In the genomic region with DNA sequence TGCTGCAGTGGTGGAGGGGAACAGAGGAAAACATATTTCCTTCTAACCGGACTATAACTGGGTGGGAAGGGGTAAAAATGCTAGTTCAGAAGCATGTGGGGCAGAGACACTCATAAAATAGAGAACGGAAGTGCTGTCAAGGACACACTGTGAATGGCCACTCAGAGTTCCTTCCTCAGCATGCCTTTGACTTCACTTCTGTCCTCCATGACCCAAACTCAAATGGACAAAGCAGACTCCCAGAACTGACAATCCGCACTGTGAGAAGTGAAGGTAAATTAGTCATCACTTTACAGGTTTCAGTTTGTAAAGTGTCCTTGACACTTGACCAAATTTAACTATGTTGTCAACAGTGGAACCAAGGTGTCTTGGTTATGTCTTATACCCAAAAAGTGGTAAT, we compare ENCODE assay signal across 20 cellular contexts. TPM values are rescaled to one million over a fixed set of nuclear protein-coding genes. Genes with fewer than 3 reads are reported as not detected.
A peak's percentile ranks its signal among the peaks of the same experiment; 100 is the strongest.
DNase-seq lines count a peak whose midpoint lies in the region; ATAC-seq and TF ChIP-seq lines count a peak whose summit lies in the region.
"Had no signal": no experiment of that assay in that cellular context is flagged by ENCODE, and none has a peak within 500 bp of the region (broad histone marks: within the 10 kb centered on the region; RNA-seq: fewer than 3 reads in every experiment).

No MANE protein-coding gene starts in this region.

- no peaks in the 10 kb centered on the region for H3K9me3 Mint-ChIP-seq in MCF 10A (ENCODE audit: unreplicated experiment)
- H3K9me3 Mint-ChIP-seq in neural progenitor cell = no peaks in the 10 kb centered on the region
- H3K9me3 Mint-ChIP-seq: activated B cell treated with CpG ODN at 0.5 μM for 24 hours, endodermal cell had no signal

- H3K9me3 ChIP-seq in mammary epithelial cell (replicated peaks; ENCODE audit: insufficient read depth, low read length) (no peaks in the 10 kb centered on the region), heart right ventricle (no peaks in the 10 kb centered on the region), neural progenitor cell (ENCODE audit: low read depth) (no peaks in the 10 kb centered on the region), psoas muscle (no peaks in the 10 kb centered on the region)
- H3K9me3 ChIP-seq: tibial artery had no signal

- 94% methylated on average over 3 of the region's 3 CpGs for WGBS in mammary epithelial cell (ENCODE audit: low coverage, missing lambda C conversion rate)
- WGBS in heart right ventricle, 2 donors = 76 to 77% methylated on average over 3 of the region's 3 CpGs
- WGBS in psoas muscle, 3 donors = 71 to 77% (median 73%) methylated on average over 3 of the region's 3 CpGs

- H3K27ac Mint-ChIP-seq in MCF 10A (ENCODE audit: low read depth, unreplicated experiment) (peak overlapping the region; percentile 74), neural progenitor cell (no peak overlapping the region)
- H3K27ac Mint-ChIP-seq: activated B cell treated with CpG ODN at 0.5 μM for 24 hours, endodermal cell had no signal

- H3K9ac ChIP-seq in mammary epithelial cell (ENCODE audit: insufficient read depth, low read length) = no peak overlapping the region
- H3K9ac ChIP-seq in neural progenitor cell = no peak overlapping the region

- H3K36me3 ChIP-seq in mammary epithelial cell (ENCODE audit: insufficient read depth, low read length) = no peaks in the 10 kb centered on the region
- H3K36me3 ChIP-seq in heart right ventricle = no peaks in the 10 kb centered on the region
- no peaks in the 10 kb centered on the region for H3K36me3 ChIP-seq in neural progenitor cell
- no peaks in the 10 kb centered on the region for H3K36me3 ChIP-seq in psoas muscle (ENCODE audit: insufficient read depth in 1 of 2, low read depth in 1 of 2)
- H3K36me3 ChIP-seq: tibial artery had no signal

- H3K4me1 Mint-ChIP-seq in MCF 10A (ENCODE audit: insufficient read depth, unreplicated experiment) = peaks cover 12% of the 10 kb centered on the region
- no peaks in the 10 kb centered on the region for H3K4me1 Mint-ChIP-seq in neural progenitor cell
- H3K4me1 Mint-ChIP-seq: activated B cell treated with CpG ODN at 0.5 μM for 24 hours, endodermal cell, T-helper 17 cell had no signal

- dilution Hi-C loops in mammary epithelial cell (cut with HindIII; ENCODE audit: low sequenced_read_pairs) = no loop called here

- no peak overlapping the region for H3K4me3 ChIP-seq in mammary epithelial cell (replicated peaks in 1 of 3; ENCODE audit: insufficient read depth in 1 of 3, low read depth in 2 of 3, low read length in 3 of 3)
- H3K4me3 ChIP-seq in heart right ventricle = no peak overlapping the region
- no peak overlapping the region for H3K4me3 ChIP-seq in neural progenitor cell
- H3K4me3 ChIP-seq in psoas muscle = no peak overlapping the region
- H3K4me3 ChIP-seq: skin epidermis, tibial artery had no signal

- CTCF ChIA-PET in MCF 10A (lab: Yijun Ruan, JAX) (interaction anchor here (0.6 kb wide), 1 partner anchor 12 kb away, joined by 3 read pairs; no protein-coding TSS in a partner anchor), mammary epithelial cell (lab: Charles Lee; ENCODE audit: low non-redundant PET) (no interaction called here)

- no peak overlapping the region for H3K27ac ChIP-seq in mammary epithelial cell (ENCODE audit: insufficient read depth, low read depth, low read length)
- H3K27ac ChIP-seq in heart right ventricle = peak overlapping the region in 8 of 10 donors; percentile 41 to 87 (median 68)
- H3K27ac ChIP-seq in neural progenitor cell = no peak overlapping the region
- no peak overlapping the region for H3K27ac ChIP-seq in psoas muscle
- H3K27ac ChIP-seq: tibial artery had no signal

- in situ Hi-C loops in mammary epithelial cell (cut with MboI; ENCODE audit: low sequenced_read_pairs in 2 of 2) = no loop called here

- ATAC-seq in heart right ventricle (peak in 3 of 8 donors; percentile 27 to 61 (median 33)), psoas muscle (no peak)
- ATAC-seq: T-helper 17 cell had no signal

- H3F3A ChIP-seq in neural progenitor cell (ENCODE audit: low read depth) = peaks cover 11% of the 10 kb centered on the region

- POLR2A ChIA-PET in MCF 10A (lab: Yijun Ruan, JAX) = interaction anchor here (2.1 kb wide), 1 partner anchor 32 kb away, joined by 7 read pairs; no protein-coding TSS in a partner anchor

- TF ChIP-seq CTCF in MCF 10A (IDR thresholded peaks at IDR 0.05; ENCODE audit: unreplicated experiment) (no peak), mammary epithelial cell (conservative IDR thresholded peaks at IDR 0.05 in 1 of 2, IDR thresholded peaks at IDR 0.05 in 1 of 2; ENCODE audit: extremely low read depth in 1 of 2, insufficient read depth in 1 of 2, low read depth in 1 of 2, low read length in 2 of 2) (no peak), heart right ventricle (IDR thresholded peaks at IDR 0.05) (no peak), neural progenitor cell (IDR thresholded peaks at IDR 0.05) (no peak), psoas muscle (IDR thresholded peaks at IDR 0.05) (no peak)

- H3K79me2 ChIP-seq in mammary epithelial cell (ENCODE audit: insufficient read depth, low read length) (no peaks in the 10 kb centered on the region), neural progenitor cell (ENCODE audit: low read depth) (no peaks in the 10 kb centered on the region)

- intact Hi-C loops in MCF 10A (cut with micrococcal nuclease) = no loop called here
- intact Hi-C loops in mammary epithelial cell (cut with micrococcal nuclease) = no loop called here
- intact Hi-C loops in heart right ventricle (cut with DNase I) = no loop called here
- intact Hi-C loops in psoas muscle (cut with DNase I) = no loop called here

- H3K4me1 ChIP-seq in mammary epithelial cell (ENCODE audit: insufficient read depth, low read length) (no peaks in the 10 kb centered on the region), heart right ventricle (peaks cover 0 to 32% (median 0%) of the 10 kb centered on the region in 9 donors), neural progenitor cell (peaks cover 11% of the 10 kb centered on the region), psoas muscle (no peaks in the 10 kb centered on the region)
- H3K4me1 ChIP-seq: tibial artery had no signal

- no peak overlapping the region for H3K4me2 ChIP-seq in mammary epithelial cell (ENCODE audit: insufficient read depth, low read depth, low read length)
- no peak overlapping the region for H3K4me2 ChIP-seq in neural progenitor cell

- H2AFZ ChIP-seq in mammary epithelial cell (ENCODE audit: low read depth, low read length) (no peak overlapping the region), neural progenitor cell (replicated peaks) (no peak overlapping the region)

- BruUV-seq in MCF 10A (replicated peaks; lab: Mats Ljungman, UMichigan) (no TSS peak), mammary epithelial cell (replicated peaks; lab: Mats Ljungman, UMichigan) (no TSS peak)

- no peak overlapping the region for H3K4me3 Mint-ChIP-seq in MCF 10A (ENCODE audit: unreplicated experiment)
- no peak overlapping the region for H3K4me3 Mint-ChIP-seq in neural progenitor cell
- H3K4me3 Mint-ChIP-seq: activated B cell treated with CpG ODN at 0.5 μM for 24 hours, endodermal cell, T-helper 17 cell had no signal

- DNase-seq in MCF 10A (ENCODE audit: unreplicated experiment) = no peak
- no peak for DNase-seq in mammary epithelial cell
- peak; percentile 10 for DNase-seq in MV-4-11 (lab: John Stamatoyannopoulos, UW)
- DNase-seq in heart right ventricle = no peak
- DNase-seq in HUDEP-2 (lab: John Stamatoyannopoulos, UW; ENCODE audit: unreplicated experiment in 76 of 76) = no peak
- no peak for DNase-seq in neural progenitor cell (ENCODE audit: low spot score)
- DNase-seq in psoas muscle = no peak
- no peak for DNase-seq in NCI-H1436 treated with DMSO at 0.1 percent for 48 hours (lab: John Stamatoyannopoulos, UW)
- DNase-seq: 8988T; activated B cell treated with CpG ODN at 0.5 μM for 24 hours; activated effector memory CD4-positive, alpha-beta T cell treated with Interleukin-2 at 50 U/mL for 16 hours; DMS153; endodermal cell; H7; left cardiac atrium; NCI-H1048; NCI-H2171 treated with DMSO at 0.1 percent for 48 hours; T-helper 17 cell had no signal

- no peaks in the 10 kb centered on the region for H3K27me3 Mint-ChIP-seq in MCF 10A (ENCODE audit: insufficient read depth, unreplicated experiment)
- H3K27me3 Mint-ChIP-seq in neural progenitor cell (ENCODE audit: insufficient read depth, low read depth) = peaks cover 5% of the 10 kb centered on the region
- H3K27me3 Mint-ChIP-seq: activated B cell treated with CpG ODN at 0.5 μM for 24 hours, T-helper 17 cell had no signal

- H3K36me3 Mint-ChIP-seq in MCF 10A (ENCODE audit: insufficient read depth, unreplicated experiment) = no peaks in the 10 kb centered on the region
- H3K36me3 Mint-ChIP-seq in neural progenitor cell = no peaks in the 10 kb centered on the region

- H4K20me1 ChIP-seq in mammary epithelial cell (ENCODE audit: insufficient read depth, low read length) (no peaks in the 10 kb centered on the region), neural progenitor cell (ENCODE audit: low read depth) (no peaks in the 10 kb centered on the region)

- H3K27me3 ChIP-seq in mammary epithelial cell (ENCODE audit: insufficient read depth, low read length) = no peaks in the 10 kb centered on the region
- H3K27me3 ChIP-seq in heart right ventricle = no peaks in the 10 kb centered on the region
- H3K27me3 ChIP-seq in neural progenitor cell = no peaks in the 10 kb centered on the region
- no peaks in the 10 kb centered on the region for H3K27me3 ChIP-seq in psoas muscle (ENCODE audit: insufficient read depth in 3 of 3, low read length in 2 of 3)
- H3K27me3 ChIP-seq: tibial artery had no signal

RNA-seq across cellular contexts. Expression of a gene that starts 30.2 kb away (rescaled TPM):
- 26.5 and 28.7 TPM in 2 replicates for total RNA-seq in MCF 10A (2022)
- total RNA-seq in mammary epithelial cell = 10 to 100 TPM; 23.8 to 34.0 TPM
- 16.1 TPM for polyA plus RNA-seq in mammary epithelial cell
- polyA minus RNA-seq in mammary epithelial cell = 33.1 TPM
- total RNA-seq in heart right ventricle = 10 to 100 TPM; 31.9 to 43.5 (median 35.7) TPM
- 10 to 100 TPM; 13.3 to 15.8 TPM for polyA plus RNA-seq in heart right ventricle
- total RNA-seq in neural progenitor cell (ENCODE audit: low replicate concordance) = 30.5 and 44.3 TPM in 2 replicates
- total RNA-seq in psoas muscle = 10 to 100 TPM; 27.0 to 31.7 (median 28.5) TPM
- 10 to 100 TPM; 10.3 to 25.8 (median 14.7) TPM for polyA plus RNA-seq in psoas muscle

Comparison
In these comparisons a context has a peak if more than half of its experiments do, and no peak if none do; other contexts are left out.
1. H3K27ac ChIP-seq: peak in heart right ventricle (8 of 10); none in mammary epithelial cell (single experiment), neural progenitor cell (single experiment) and psoas muscle (single experiment).